In genomic region chr7:27102578-27103442, GRCh38 we compare ENCODE assay signal across 9 cellular contexts. TPM values are rescaled to one million over a fixed set of nuclear protein-coding genes. Genes with fewer than 3 reads are reported as not detected.
DNase-seq lines count a peak whose midpoint lies in the region; ATAC-seq and TF ChIP-seq lines count a peak whose summit lies in the region.
"Had no signal": no experiment of that assay in that cellular context is flagged by ENCODE, and none has a peak within 500 bp of the region (broad histone marks: within the 10 kb centered on the region; RNA-seq: fewer than 3 reads in every experiment).

TSS of gene HOXA2 (minus strand) at chr7:27102683. CDS start at chr7:27102500, 183 bp downstream.

- H3K27ac ChIP-seq in brain microvascular endothelial cell, result no peak within 1 kb of the TSS
- H3K27ac ChIP-seq in liver (ENCODE audit: low read depth in 1 of 2, low read length in 2 of 2), result peak within 1 kb of the TSS; percentile 51 to 63
- H3K27ac ChIP-seq in caudate nucleus (ENCODE audit: low read depth, low read length), result no peak within 1 kb of the TSS

- H3K27me3 Mint-ChIP-seq in stimulated activated naive CD8-positive, alpha-beta T cell treated with anti-CD3 and anti-CD28 coated beads, Interleukin-15, amount 100 ng/mL, for 72 hours, result peaks cover 84% of the 10 kb centered on the region

- DNase-seq in NCI-H69 (lab: John Stamatoyannopoulos, UW) (peak; percentile 83), brain microvascular endothelial cell (no peak), MV-4-11 (lab: John Stamatoyannopoulos, UW) (no peak), caudate nucleus (lab: John Stamatoyannopoulos, UW) (no peak)
- no peak for DNase-seq in stimulated activated naive CD8-positive, alpha-beta T cell treated with anti-CD3 and anti-CD28 coated beads, Interleukin-15, amount 100 ng/mL, for 72 hours
- DNase-seq: NCI-H1417 treated with DMSO at 0.1 percent for 48 hours had no signal

- peak within 1 kb of the TSS; percentile 43 to 64 for H3K4me3 Mint-ChIP-seq in stimulated activated naive CD8-positive, alpha-beta T cell treated with anti-CD3 and anti-CD28 coated beads, Interleukin-15, amount 100 ng/mL, for 72 hours

- H3K9ac ChIP-seq in liver (ENCODE audit: low read depth in 1 of 2, low read length in 2 of 2), result no peak within 1 kb of the TSS

- no peak for TF ChIP-seq RAD21 in liver (IDR thresholded peaks at IDR 0.05)

- peak within 1 kb of the TSS; percentile 44 for H3K4me3 ChIP-seq in brain microvascular endothelial cell (ENCODE audit: low read depth, low read length)
- H3K4me3 ChIP-seq in liver (ENCODE audit: low read depth in 1 of 3, low read length in 3 of 3), result peak within 1 kb of the TSS in 1 of 3 donors; percentile 15
- H3K4me3 ChIP-seq: HAP-1 had no signal

- no peaks in the 10 kb centered on the region for H3K36me3 ChIP-seq in brain microvascular endothelial cell (replicated peaks)
- H3K36me3 ChIP-seq in liver (ENCODE audit: control insufficient read depth in 4 of 4, insufficient read depth in 3 of 4, low read depth in 1 of 4, low read length in 3 of 4), result no peaks in the 10 kb centered on the region

- WGBS in liver, result 9% methylated on average over 29 of the region's 29 CpGs

- H3K27me3 ChIP-seq in brain microvascular endothelial cell (replicated peaks) (peaks cover 97% of the 10 kb centered on the region), liver (ENCODE audit: control insufficient read depth in 4 of 4, insufficient read depth in 4 of 4, low read length in 3 of 4) (peaks cover 0 to 31% (median 15%) of the 10 kb centered on the region in 4 donors)

- H3K4me1 ChIP-seq in liver (ENCODE audit: control insufficient read depth in 4 of 4, insufficient read depth in 4 of 4, low read length in 3 of 4), result peaks cover 0 to 7% (median 0%) of the 10 kb centered on the region in 4 donors

- H3K9me3 Mint-ChIP-seq in stimulated activated naive CD8-positive, alpha-beta T cell treated with anti-CD3 and anti-CD28 coated beads, Interleukin-15, amount 100 ng/mL, for 72 hours, result no peaks in the 10 kb centered on the region

- H3K27ac Mint-ChIP-seq in stimulated activated naive CD8-positive, alpha-beta T cell treated with anti-CD3 and anti-CD28 coated beads, Interleukin-15, amount 100 ng/mL, for 72 hours, result no peak within 1 kb of the TSS

- in situ Hi-C loops in brain microvascular endothelial cell (cut with HindIII; ENCODE audit: low pct_ligation_motif_present, low sequenced_read_pairs), result no loop called here

- no peaks in the 10 kb centered on the region for H3K9me3 ChIP-seq in liver (ENCODE audit: control insufficient read depth in 4 of 4, low read length in 3 of 4)
- H3K9me3 ChIP-seq: HAP-1 had no signal

- TF ChIP-seq CTCF in brain microvascular endothelial cell (IDR thresholded peaks at IDR 0.05; ENCODE audit: low read depth, low read length, missing control alignments), result no peak
- no peak for TF ChIP-seq CTCF in liver (IDR thresholded peaks at IDR 0.05; ENCODE audit: low read depth, low read length, missing input control)

- peak; percentile 57 for ATAC-seq in stimulated activated naive CD8-positive, alpha-beta T cell treated with anti-CD3 and anti-CD28 coated beads, Interleukin-15, amount 100 ng/mL, for 72 hours
- ATAC-seq in GM18519 (IDR thresholded peaks at IDR 0.05; ENCODE audit: low FRiP score, unreplicated experiment), result no peak

- peaks cover 42% of the 10 kb centered on the region for H3K4me1 Mint-ChIP-seq in stimulated activated naive CD8-positive, alpha-beta T cell treated with anti-CD3 and anti-CD28 coated beads, Interleukin-15, amount 100 ng/mL, for 72 hours

TF ChIP-seq in liver, 16 proteins besides CTCF, POLR2A, EP300 and RAD21:
- TF ChIP-seq HNF4G (IDR thresholded peaks at IDR 0.05) (no peak), SP1 (IDR thresholded peaks at IDR 0.05) (no peak), FOXA2 (IDR thresholded peaks at IDR 0.05) (no peak), RXRA (IDR thresholded peaks at IDR 0.05) (no peak), FOXA1 (IDR thresholded peaks at IDR 0.05) (no peak), JUND (IDR thresholded peaks at IDR 0.05) (no peak), HNF4A (conservative IDR thresholded peaks at IDR 0.05) (no peak), EGR1 (IDR thresholded peaks at IDR 0.05; ENCODE audit: low read depth in 2 of 2) (no peak)
- TF ChIP-seq, protein P1, sequence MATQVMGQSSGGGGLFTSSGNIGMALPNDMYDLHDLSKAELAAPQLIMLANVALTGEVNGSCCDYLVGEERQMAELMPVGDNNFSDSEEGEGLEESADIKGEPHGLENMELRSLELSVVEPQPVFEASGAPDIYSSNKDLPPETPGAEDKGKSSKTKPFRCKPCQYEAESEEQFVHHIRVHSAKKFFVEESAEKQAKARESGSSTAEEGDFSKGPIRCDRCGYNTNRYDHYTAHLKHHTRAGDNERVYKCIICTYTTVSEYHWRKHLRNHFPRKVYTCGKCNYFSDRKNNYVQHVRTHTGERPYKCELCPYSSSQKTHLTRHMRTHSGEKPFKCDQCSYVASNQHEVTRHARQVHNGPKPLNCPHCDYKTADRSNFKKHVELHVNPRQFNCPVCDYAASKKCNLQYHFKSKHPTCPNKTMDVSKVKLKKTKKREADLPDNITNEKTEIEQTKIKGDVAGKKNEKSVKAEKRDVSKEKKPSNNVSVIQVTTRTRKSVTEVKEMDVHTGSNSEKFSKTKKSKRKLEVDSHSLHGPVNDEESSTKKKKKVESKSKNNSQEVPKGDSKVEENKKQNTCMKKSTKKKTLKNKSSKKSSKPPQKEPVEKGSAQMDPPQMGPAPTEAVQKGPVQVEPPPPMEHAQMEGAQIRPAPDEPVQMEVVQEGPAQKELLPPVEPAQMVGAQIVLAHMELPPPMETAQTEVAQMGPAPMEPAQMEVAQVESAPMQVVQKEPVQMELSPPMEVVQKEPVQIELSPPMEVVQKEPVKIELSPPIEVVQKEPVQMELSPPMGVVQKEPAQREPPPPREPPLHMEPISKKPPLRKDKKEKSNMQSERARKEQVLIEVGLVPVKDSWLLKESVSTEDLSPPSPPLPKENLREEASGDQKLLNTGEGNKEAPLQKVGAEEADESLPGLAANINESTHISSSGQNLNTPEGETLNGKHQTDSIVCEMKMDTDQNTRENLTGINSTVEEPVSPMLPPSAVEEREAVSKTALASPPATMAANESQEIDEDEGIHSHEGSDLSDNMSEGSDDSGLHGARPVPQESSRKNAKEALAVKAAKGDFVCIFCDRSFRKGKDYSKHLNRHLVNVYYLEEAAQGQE (IDR thresholded peaks at IDR 0.05), result no peak
- TF ChIP-seq, protein P2, sequence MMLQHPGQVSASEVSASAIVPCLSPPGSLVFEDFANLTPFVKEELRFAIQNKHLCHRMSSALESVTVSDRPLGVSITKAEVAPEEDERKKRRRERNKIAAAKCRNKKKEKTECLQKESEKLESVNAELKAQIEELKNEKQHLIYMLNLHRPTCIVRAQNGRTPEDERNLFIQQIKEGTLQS (IDR thresholded peaks at IDR 0.05), result no peak
- TF ChIP-seq, protein P3, sequence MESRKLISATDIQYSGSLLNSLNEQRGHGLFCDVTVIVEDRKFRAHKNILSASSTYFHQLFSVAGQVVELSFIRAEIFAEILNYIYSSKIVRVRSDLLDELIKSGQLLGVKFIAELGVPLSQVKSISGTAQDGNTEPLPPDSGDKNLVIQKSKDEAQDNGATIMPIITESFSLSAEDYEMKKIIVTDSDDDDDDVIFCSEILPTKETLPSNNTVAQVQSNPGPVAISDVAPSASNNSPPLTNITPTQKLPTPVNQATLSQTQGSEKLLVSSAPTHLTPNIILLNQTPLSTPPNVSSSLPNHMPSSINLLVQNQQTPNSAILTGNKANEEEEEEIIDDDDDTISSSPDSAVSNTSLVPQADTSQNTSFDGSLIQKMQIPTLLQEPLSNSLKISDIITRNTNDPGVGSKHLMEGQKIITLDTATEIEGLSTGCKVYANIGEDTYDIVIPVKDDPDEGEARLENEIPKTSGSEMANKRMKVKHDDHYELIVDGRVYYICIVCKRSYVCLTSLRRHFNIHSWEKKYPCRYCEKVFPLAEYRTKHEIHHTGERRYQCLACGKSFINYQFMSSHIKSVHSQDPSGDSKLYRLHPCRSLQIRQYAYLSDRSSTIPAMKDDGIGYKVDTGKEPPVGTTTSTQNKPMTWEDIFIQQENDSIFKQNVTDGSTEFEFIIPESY (IDR thresholded peaks at IDR 0.05), result no peak
TF ChIP-seq in liver: peak in this region for 0.

RNA-seq across cellular contexts. Expression of gene HOXA2, which starts in this region (rescaled TPM):
- under 1 TPM; 0.05 to 0.08 TPM for total RNA-seq in liver
- under 1 TPM; 0.08 to 0.13 TPM for polyA plus RNA-seq in liver

Comparison
In these comparisons a context has a peak if more than half of its experiments do, and no peak if none do; other contexts are left out.
1. H3K27ac ChIP-seq: peak in liver (2 of 2); none in brain microvascular endothelial cell (single experiment) and caudate nucleus (single experiment).